ENCODE assay signal across 26 cellular contexts in genomic region chr3:67416703-67417102, GRCh38.
DNase-seq lines count a peak whose midpoint lies in the region; ATAC-seq and TF ChIP-seq lines count a peak whose summit lies in the region.
"Had no signal": no experiment of that assay in that cellular context is flagged by ENCODE, and none has a peak within 500 bp of the region (broad histone marks: within the 10 kb centered on the region; RNA-seq: fewer than 3 reads in every experiment).

No MANE protein-coding gene starts in this region.

- intact Hi-C loops in activated CD4-positive, alpha-beta T cell treated with anti-CD3 and anti-CD28 coated beads for 36 hours (cut with DNase I, micrococcal nuclease) = no loop called here

- peak; percentile 40 for TF ChIP-seq CTCF in HFFc6 (IDR thresholded peaks at IDR 0.05)
- no peak for TF ChIP-seq CTCF in WTC11 (IDR thresholded peaks at IDR 0.05)
- peak; percentile 21 for TF ChIP-seq CTCF in smooth muscle cell (IDR thresholded peaks at IDR 0.05; ENCODE audit: borderline replicate concordance, insufficient read depth, poor library complexity, severe bottlenecking)
- TF ChIP-seq CTCF in omental fat pad (IDR thresholded peaks at IDR 0.05) = no peak

- peaks cover 9% of the 10 kb centered on the region for H3K9me3 ChIP-seq in smooth muscle cell (replicated peaks; ENCODE audit: low read depth)
- H3K9me3 ChIP-seq: thyroid gland had no signal

- no peak overlapping the region for H3K9ac ChIP-seq in smooth muscle cell (ENCODE audit: low read depth)

- WGBS in smooth muscle cell (ENCODE audit: low lambda C conversion rate) = 71% methylated on average over 1 of the region's 1 CpG

- H3K27me3 Mint-ChIP-seq in HFFc6 (ENCODE audit: insufficient read depth) (no peaks in the 10 kb centered on the region), WTC11 (ENCODE audit: low read depth) (no peaks in the 10 kb centered on the region)
- no peaks in the 10 kb centered on the region for H3K27me3 Mint-ChIP-seq in activated CD4-positive, alpha-beta T cell treated with anti-CD3 and anti-CD28 coated beads for 36 hours

- H3K36me3 Mint-ChIP-seq in HFFc6 (ENCODE audit: low read depth) = peaks cover 32% of the 10 kb centered on the region
- H3K36me3 Mint-ChIP-seq in WTC11 = peaks cover 16% of the 10 kb centered on the region
- H3K36me3 Mint-ChIP-seq in activated CD4-positive, alpha-beta T cell treated with anti-CD3 and anti-CD28 coated beads for 36 hours (ENCODE audit: low read depth) = peaks cover 44% of the 10 kb centered on the region

- H3K27ac ChIP-seq in smooth muscle cell (ENCODE audit: low read depth) = no peak overlapping the region
- H3K27ac ChIP-seq: ascending aorta, thyroid gland had no signal

- H3K27ac Mint-ChIP-seq in HFFc6 (peak overlapping the region; percentile 15; the same call in 1 of the 2 replicates), WTC11 (peak overlapping the region; percentile 70; the same call in 1 of the 2 replicates)
- no peak overlapping the region for H3K27ac Mint-ChIP-seq in activated CD4-positive, alpha-beta T cell treated with anti-CD3 and anti-CD28 coated beads for 36 hours
- H3K27ac Mint-ChIP-seq: activated T-cell treated with anti-CD3 and anti-CD28 coated beads, Interleukin-2, amount 50 U/mL, for 72 hours; nephron progenitor cell had no signal

- no peak for ATAC-seq in WTC11
- no peak for ATAC-seq in omental fat pad (ENCODE audit: low FRiP score)
- ATAC-seq in activated CD4-positive, alpha-beta T cell treated with anti-CD3 and anti-CD28 coated beads for 36 hours = no peak
- ATAC-seq: activated naive CD4-positive, alpha-beta T cell treated with anti-CD3 and anti-CD28 coated beads, Interleukin-2, amount 50 U/mL, for 72 hours; activated T-cell treated with anti-CD3 and anti-CD28 coated beads, Interleukin-2, amount 50 U/mL, for 72 hours had no signal

- H3K4me3 ChIP-seq in smooth muscle cell = no peak overlapping the region
- H3K4me3 ChIP-seq: ascending aorta, thyroid gland had no signal

- no peaks in the 10 kb centered on the region for H3K4me1 ChIP-seq in smooth muscle cell (ENCODE audit: low read depth)
- H3K4me1 ChIP-seq: ascending aorta, thyroid gland had no signal

- no peak overlapping the region for H2AFZ ChIP-seq in smooth muscle cell (ENCODE audit: low read depth)

- peaks cover 43% of the 10 kb centered on the region for H3K4me1 Mint-ChIP-seq in HFFc6 (ENCODE audit: low read depth)
- H3K4me1 Mint-ChIP-seq in WTC11 = no peaks in the 10 kb centered on the region
- H3K4me1 Mint-ChIP-seq in activated CD4-positive, alpha-beta T cell treated with anti-CD3 and anti-CD28 coated beads for 36 hours = no peaks in the 10 kb centered on the region

- no peak overlapping the region for H3K4me2 ChIP-seq in smooth muscle cell

- POLR2A ChIA-PET in WTC11 (lab: Charles Lee) = no interaction called here
- POLR2A ChIA-PET in activated CD4-positive, alpha-beta T cell treated with anti-CD3 and anti-CD28 coated beads for 36 hours (lab: Charles Lee) = interaction anchor here (0.6 kb wide), 2 partner anchors 37 to 171 kb away, joined by 3 read pairs; no protein-coding TSS in a partner anchor

- CTCF ChIA-PET in WTC11 (lab: Charles Lee) = interaction anchor here (1.2 kb wide), 1 partner anchor 478 kb away, joined by 3 read pairs; no protein-coding TSS in a partner anchor
- CTCF ChIA-PET in activated CD4-positive, alpha-beta T cell treated with anti-CD3 and anti-CD28 coated beads for 36 hours (lab: Charles Lee) = no interaction called here

- H4K20me1 ChIP-seq in smooth muscle cell (ENCODE audit: low read depth) = no peaks in the 10 kb centered on the region

- no peak for DNase-seq in HFFc6
- DNase-seq in WTC11 (ENCODE audit: low spot score) = no peak
- peak; percentile 14 for DNase-seq in fibroblast of peridontal ligament (ENCODE audit: extremely low read depth)
- no peak for DNase-seq in smooth muscle cell (lab: John Stamatoyannopoulos, UW; ENCODE audit: unreplicated experiment)
- DNase-seq in omental fat pad (ENCODE audit: low spot score) = no peak
- DNase-seq in germinal center (ENCODE audit: low spot score) = no peak
- DNase-seq in activated CD4-positive, alpha-beta T cell treated with anti-CD3 and anti-CD28 coated beads for 36 hours = no peak
- DNase-seq: activated CD4-positive, alpha-beta T cell treated with anti-CD3 and anti-CD28 coated beads for 1 hour; activated CD8-positive, alpha-beta memory T cell treated with anti-CD3 and anti-CD28 coated beads for 24 hours; activated T-cell treated with anti-CD3 and anti-CD28 coated beads, Interleukin-2, amount 50 U/mL, for 72 hours; COR-L47; DMS79 treated with DMSO at 0.1 percent for 48 hours; effector memory CD4-positive, alpha-beta T cell; glutamatergic neuron; midbrain; NCI-H1092; NCI-H2081; NCI-H345; NCI-H774; nephron progenitor cell; SHP77; stimulated activated CD4-positive, alpha-beta T cell treated with anti-CD3 and anti-CD28 coated beads, Interleukin-2, amount 100 ng/mL, for 48 hours; stimulated activated naive CD4-positive, alpha-beta T cell treated with Interleukin-2 at 50 U/mL for 16 hours; thyroid gland had no signal

- no peaks in the 10 kb centered on the region for H3F3A ChIP-seq in smooth muscle cell (ENCODE audit: low read depth)

- H3K4me3 Mint-ChIP-seq in HFFc6 (no peak overlapping the region; the same call in 1 of the 2 replicates), WTC11 (no peak overlapping the region)
- no peak overlapping the region for H3K4me3 Mint-ChIP-seq in activated CD4-positive, alpha-beta T cell treated with anti-CD3 and anti-CD28 coated beads for 36 hours
- H3K4me3 Mint-ChIP-seq: activated T-cell treated with anti-CD3 and anti-CD28 coated beads, Interleukin-2, amount 50 U/mL, for 72 hours; nephron progenitor cell had no signal

- no peaks in the 10 kb centered on the region for H3K27me3 ChIP-seq in smooth muscle cell (ENCODE audit: low read depth)
- H3K27me3 ChIP-seq: ascending aorta, thyroid gland had no signal

- H3K79me2 ChIP-seq in smooth muscle cell (ENCODE audit: low read depth) = no peaks in the 10 kb centered on the region

- H3K36me3 ChIP-seq in smooth muscle cell (ENCODE audit: low read depth) = peaks cover 9% of the 10 kb centered on the region
- H3K36me3 ChIP-seq: ascending aorta, thyroid gland had no signal

- peaks cover 14% of the 10 kb centered on the region for H3K9me3 Mint-ChIP-seq in HFFc6
- peaks cover 19% of the 10 kb centered on the region for H3K9me3 Mint-ChIP-seq in WTC11
- H3K9me3 Mint-ChIP-seq in activated CD4-positive, alpha-beta T cell treated with anti-CD3 and anti-CD28 coated beads for 36 hours (ENCODE audit: low read depth) = peaks cover 20% of the 10 kb centered on the region

TF ChIP-seq in WTC11, 78 proteins besides CTCF, POLR2A, EP300 and RAD21 (continues in another document):
- no peak for TF ChIP-seq ZNF138 (CRISPR knock-in tag; conservative IDR thresholded peaks at IDR 0.05)
- no peak for TF ChIP-seq OVOL2 (CRISPR knock-in tag; IDR thresholded peaks at IDR 0.05; ENCODE audit: borderline replicate concordance)
- TF ChIP-seq IRF2 (CRISPR knock-in tag; IDR thresholded peaks at IDR 0.05; ENCODE audit: borderline replicate concordance, low read depth) = no peak
- TF ChIP-seq RELA (CRISPR knock-in tag; IDR thresholded peaks at IDR 0.05; ENCODE audit: borderline replicate concordance) = no peak
- no peak for TF ChIP-seq GRHL2 (CRISPR knock-in tag; IDR thresholded peaks at IDR 0.05; ENCODE audit: insufficient replicate concordance, severe bottlenecking)
- TF ChIP-seq, protein P1, sequence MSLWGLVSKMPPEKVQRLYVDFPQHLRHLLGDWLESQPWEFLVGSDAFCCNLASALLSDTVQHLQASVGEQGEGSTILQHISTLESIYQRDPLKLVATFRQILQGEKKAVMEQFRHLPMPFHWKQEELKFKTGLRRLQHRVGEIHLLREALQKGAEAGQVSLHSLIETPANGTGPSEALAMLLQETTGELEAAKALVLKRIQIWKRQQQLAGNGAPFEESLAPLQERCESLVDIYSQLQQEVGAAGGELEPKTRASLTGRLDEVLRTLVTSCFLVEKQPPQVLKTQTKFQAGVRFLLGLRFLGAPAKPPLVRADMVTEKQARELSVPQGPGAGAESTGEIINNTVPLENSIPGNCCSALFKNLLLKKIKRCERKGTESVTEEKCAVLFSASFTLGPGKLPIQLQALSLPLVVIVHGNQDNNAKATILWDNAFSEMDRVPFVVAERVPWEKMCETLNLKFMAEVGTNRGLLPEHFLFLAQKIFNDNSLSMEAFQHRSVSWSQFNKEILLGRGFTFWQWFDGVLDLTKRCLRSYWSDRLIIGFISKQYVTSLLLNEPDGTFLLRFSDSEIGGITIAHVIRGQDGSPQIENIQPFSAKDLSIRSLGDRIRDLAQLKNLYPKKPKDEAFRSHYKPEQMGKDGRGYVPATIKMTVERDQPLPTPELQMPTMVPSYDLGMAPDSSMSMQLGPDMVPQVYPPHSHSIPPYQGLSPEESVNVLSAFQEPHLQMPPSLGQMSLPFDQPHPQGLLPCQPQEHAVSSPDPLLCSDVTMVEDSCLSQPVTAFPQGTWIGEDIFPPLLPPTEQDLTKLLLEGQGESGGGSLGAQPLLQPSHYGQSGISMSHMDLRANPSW (CRISPR knock-in tag; conservative IDR thresholded peaks at IDR 0.05; ENCODE audit: low read depth) = no peak
- TF ChIP-seq ZNF423 (CRISPR knock-in tag; IDR thresholded peaks at IDR 0.05) = no peak
- TF ChIP-seq, protein P2, sequence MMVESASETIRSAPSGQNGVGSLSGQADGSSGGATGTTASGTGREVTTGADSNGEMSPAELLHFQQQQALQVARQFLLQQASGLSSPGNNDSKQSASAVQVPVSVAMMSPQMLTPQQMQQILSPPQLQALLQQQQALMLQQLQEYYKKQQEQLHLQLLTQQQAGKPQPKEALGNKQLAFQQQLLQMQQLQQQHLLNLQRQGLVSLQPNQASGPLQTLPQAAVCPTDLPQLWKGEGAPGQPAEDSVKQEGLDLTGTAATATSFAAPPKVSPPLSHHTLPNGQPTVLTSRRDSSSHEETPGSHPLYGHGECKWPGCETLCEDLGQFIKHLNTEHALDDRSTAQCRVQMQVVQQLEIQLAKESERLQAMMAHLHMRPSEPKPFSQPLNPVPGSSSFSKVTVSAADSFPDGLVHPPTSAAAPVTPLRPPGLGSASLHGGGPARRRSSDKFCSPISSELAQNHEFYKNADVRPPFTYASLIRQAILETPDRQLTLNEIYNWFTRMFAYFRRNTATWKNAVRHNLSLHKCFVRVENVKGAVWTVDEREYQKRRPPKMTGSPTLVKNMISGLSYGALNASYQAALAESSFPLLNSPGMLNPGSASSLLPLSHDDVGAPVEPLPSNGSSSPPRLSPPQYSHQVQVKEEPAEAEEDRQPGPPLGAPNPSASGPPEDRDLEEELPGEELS (CRISPR knock-in tag; IDR thresholded peaks at IDR 0.05) = no peak
- TF ChIP-seq GTF2I (CRISPR knock-in tag; conservative IDR thresholded peaks at IDR 0.05) = no peak
- no peak for TF ChIP-seq CDX4 (CRISPR knock-in tag; IDR thresholded peaks at IDR 0.05; ENCODE audit: borderline replicate concordance)
- no peak for TF ChIP-seq GABPB1 (CRISPR knock-in tag; IDR thresholded peaks at IDR 0.05)

Comparison
In these comparisons a context has a peak if more than half of its experiments do, and no peak if none do; other contexts are left out.
1. CTCF ChIP-seq: peak in HFFc6 (single experiment) and smooth muscle cell (single experiment); none in WTC11 (single experiment) and omental fat pad (0 of 3).